Comparison of ENCODE assay signal across 9 cellular contexts in the genomic region with DNA sequence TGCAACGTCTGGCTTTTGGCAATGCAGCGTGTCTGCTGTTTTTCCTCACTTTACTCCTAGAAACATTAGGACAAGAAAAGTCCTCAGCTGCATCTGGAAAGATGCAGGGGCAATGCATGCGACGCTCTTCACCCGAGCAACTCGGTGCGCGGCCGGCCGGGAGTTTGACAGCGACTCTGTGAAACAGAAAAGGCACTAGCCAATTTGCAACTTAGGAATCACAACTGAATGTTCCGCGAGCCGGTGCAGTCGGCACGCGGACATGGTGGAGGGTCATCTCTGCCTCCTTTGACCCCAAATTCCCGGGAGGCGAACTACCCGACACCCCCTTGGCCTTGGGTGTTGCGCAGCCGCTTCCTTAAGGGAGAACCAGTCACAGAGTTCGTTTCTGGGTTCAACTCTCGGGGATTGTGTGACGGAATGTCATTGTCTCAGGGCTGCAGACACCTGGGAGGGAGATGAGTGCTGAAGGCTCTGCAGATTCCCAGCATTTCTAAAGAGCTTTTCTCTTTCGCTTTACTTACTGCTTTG. TPM values are rescaled to one million over a fixed set of nuclear protein-coding genes. Genes with fewer than 3 reads are reported as not detected.
A peak's percentile ranks its signal among the peaks of the same experiment; 100 is the strongest.
DNase-seq lines count a peak whose midpoint lies in the region; ATAC-seq and TF ChIP-seq lines count a peak whose summit lies in the region.
"Had no signal": no experiment of that assay in that cellular context is flagged by ENCODE, and none has a peak within 500 bp of the region (broad histone marks: within the 10 kb centered on the region; RNA-seq: fewer than 3 reads in every experiment).

No MANE protein-coding gene starts in this region.

- H3K27me3 ChIP-seq in neural cell (ENCODE audit: insufficient read depth, low read depth, low read length), result peaks cover 91% of the 10 kb centered on the region

- DNase-seq in astrocyte of the hippocampus (ENCODE audit: low read depth, low spot score), result peak; percentile 34
- no peak for DNase-seq in NCI-H2171 (lab: John Stamatoyannopoulos, UW)
- DNase-seq: cortex of kidney had no signal

- peak overlapping the region; percentile 32 for H3K4me3 ChIP-seq in neural cell (ENCODE audit: low read length)

- H3K9me2 ChIP-seq in neural cell (ENCODE audit: insufficient read depth, low read length), result no peaks in the 10 kb centered on the region

- H4K20me1 ChIP-seq in neural cell (ENCODE audit: insufficient read depth), result no peaks in the 10 kb centered on the region

- no peak overlapping the region for H2AFZ ChIP-seq in neural cell (ENCODE audit: low read depth, low read length)

- TF ChIP-seq EP300 in neural cell (conservative IDR thresholded peaks at IDR 0.05; ENCODE audit: poor library complexity, severe bottlenecking), result no peak

- H3K79me2 ChIP-seq in neural cell (replicated peaks; ENCODE audit: insufficient read depth, low read length), result no peaks in the 10 kb centered on the region

- ATAC-seq in GM18505 (IDR thresholded peaks at IDR 0.05; ENCODE audit: unreplicated experiment) (peak; percentile 10), HG02588 (IDR thresholded peaks at IDR 0.05; ENCODE audit: unreplicated experiment) (peak; percentile 6), HG03520 (IDR thresholded peaks at IDR 0.05; ENCODE audit: unreplicated experiment) (no peak), HG02885 (IDR thresholded peaks at IDR 0.05; ENCODE audit: poor library complexity, unreplicated experiment) (no peak), GM21786 (IDR thresholded peaks at IDR 0.05; ENCODE audit: unreplicated experiment) (no peak)

- no peak overlapping the region for H3K27ac ChIP-seq in neural cell (ENCODE audit: low read length)

- no peak for TF ChIP-seq RAD21 in neural cell (conservative IDR thresholded peaks at IDR 0.05)

- peaks cover 5% of the 10 kb centered on the region for H3K9me3 ChIP-seq in neural cell (ENCODE audit: low read length)

- no peaks in the 10 kb centered on the region for H3K36me3 ChIP-seq in neural cell (ENCODE audit: insufficient read depth, low read length)

- no peak for TF ChIP-seq CTCF in neural cell (IDR thresholded peaks at IDR 0.05; ENCODE audit: poor library complexity, severe bottlenecking)

- no peaks in the 10 kb centered on the region for H3F3A ChIP-seq in neural cell (ENCODE audit: insufficient read depth, low read length, poor library complexity, severe bottlenecking)

- H3K4me2 ChIP-seq in neural cell (ENCODE audit: low read length), result no peak overlapping the region

- no peak for TF ChIP-seq POLR2A in GM18505 (IDR thresholded peaks at IDR 0.05; ENCODE audit: borderline replicate concordance, extremely low read depth, insufficient read depth, insufficient read length)

- H3K9ac ChIP-seq in neural cell (ENCODE audit: low read length), result no peak overlapping the region

TF ChIP-seq in neural cell, 6 proteins besides CTCF, POLR2A, EP300 and RAD21:
- no peak for TF ChIP-seq POLR2AphosphoS5 (IDR thresholded peaks at IDR 0.05)
- TF ChIP-seq EZH2 (IDR thresholded peaks at IDR 0.05; ENCODE audit: borderline replicate concordance, insufficient read depth, low read length, poor library complexity, severe bottlenecking), result peak; percentile 33

RNA-seq across cellular contexts. Expression of gene NR4A2, which starts 9.8 kb away (rescaled TPM):
- 0.48 and 1.2 TPM in 2 replicates for polyA plus RNA-seq in neural cell
- 0.23 TPM in 1 of 2 replicates, not detected in the other for polyA minus RNA-seq in neural cell

Comparison
In these comparisons a context has a peak if more than half of its experiments do, and no peak if none do; other contexts are left out.
1. ATAC-seq: peak in GM18505 (single experiment) and HG02588 (single experiment); none in HG03520 (single experiment), HG02885 (single experiment) and GM21786 (single experiment).